In the genomic region with DNA sequence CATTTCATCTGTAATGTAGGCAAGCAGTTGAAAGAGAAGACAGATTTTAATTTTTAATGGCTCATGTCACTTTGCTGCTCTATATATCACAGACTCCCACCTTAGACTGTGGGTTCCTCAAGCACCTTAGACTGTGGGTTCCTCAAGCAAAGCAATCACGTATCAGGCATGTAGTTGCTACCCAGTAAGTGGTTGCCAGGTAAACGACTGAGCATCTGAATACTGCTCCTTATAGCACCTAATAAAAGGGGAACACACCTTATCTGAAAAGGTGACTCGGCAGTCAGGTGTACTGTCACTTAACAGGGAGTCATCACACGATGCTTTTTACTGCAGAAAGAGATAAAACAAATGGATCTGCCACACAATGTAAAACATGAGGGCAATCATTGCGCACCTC, we compare ENCODE assay signal across 19 cellular contexts.
DNase-seq lines count a peak whose midpoint lies in the region; ATAC-seq, FAIRE-seq and TF ChIP-seq lines count a peak whose summit lies in the region.
"Had no signal": no experiment of that assay in that cellular context is flagged by ENCODE, and none has a peak within 500 bp of the region (broad histone marks: within the 10 kb centered on the region; RNA-seq: fewer than 3 reads in every experiment).

No MANE protein-coding gene starts in this region.

- dilution Hi-C loops in mammary epithelial cell (cut with HindIII; ENCODE audit: low sequenced_read_pairs): no loop called here

- BruUV-seq in mammary epithelial cell (replicated peaks; lab: Mats Ljungman, UMichigan): no TSS peak
- BruUV-seq in MCF 10A (replicated peaks; lab: Mats Ljungman, UMichigan): no TSS peak
- BruUV-seq in K562 (replicated peaks; lab: Mats Ljungman, UMichigan): no TSS peak

- H2AFZ ChIP-seq in mammary epithelial cell (ENCODE audit: low read depth, low read length) (peak overlapping the region; percentile 74), K562 (ENCODE audit: low read depth, low read length) (no peak overlapping the region)
- H2AFZ ChIP-seq: GM23248 had no signal

- WGBS in mammary epithelial cell (ENCODE audit: low coverage, missing lambda C conversion rate): 78% methylated on average over 5 of the region's 5 CpGs
- WGBS in K562 (ENCODE audit: insufficient coverage, low coverage, missing lambda C conversion rate): 19% methylated on average over 5 of the region's 5 CpGs

- H4K20me1 ChIP-seq in mammary epithelial cell (ENCODE audit: insufficient read depth, low read length) (no peaks in the 10 kb centered on the region), K562 (replicated peaks; ENCODE audit: control insufficient read depth, insufficient read depth, low read length) (no peaks in the 10 kb centered on the region)

- H3K4me3 ChIP-seq in mammary epithelial cell (replicated peaks in 1 of 3; ENCODE audit: insufficient read depth in 1 of 3, low read depth in 2 of 3, low read length in 3 of 3) (no peak overlapping the region), K562 (no peak overlapping the region)
- H3K4me3 ChIP-seq: GM23248 had no signal

- H3K27ac ChIP-seq in mammary epithelial cell (ENCODE audit: insufficient read depth, low read depth, low read length) (no peak overlapping the region), K562 (ENCODE audit: extremely low read depth, low read depth, low read length) (no peak overlapping the region)
- H3K27ac ChIP-seq: GM23248 had no signal

- no peak for TF ChIP-seq EP300 in K562 (IDR thresholded peaks at IDR 0.05; ENCODE audit: low read length)

- H3K79me2 ChIP-seq in mammary epithelial cell (ENCODE audit: insufficient read depth, low read length): no peaks in the 10 kb centered on the region
- no peaks in the 10 kb centered on the region for H3K79me2 ChIP-seq in K562 (ENCODE audit: control insufficient read depth, insufficient read depth, low read length)

- H3K4me1 ChIP-seq in mammary epithelial cell (ENCODE audit: insufficient read depth, low read length): peaks cover 19% of the 10 kb centered on the region
- H3K4me1 ChIP-seq in K562 (replicated peaks in 1 of 2; ENCODE audit: control insufficient read depth in 2 of 2, insufficient read depth in 2 of 2, low read length in 2 of 2): peaks cover 4 to 15% of the 10 kb centered on the region in 2 experiments; a peak in 3 of 5 replicates

- POLR2A ChIA-PET in MCF 10A (lab: Yijun Ruan, JAX): no interaction called here
- POLR2A ChIA-PET in K562 (lab: Yijun Ruan, JAX): no interaction called here

- no peak overlapping the region for H3K9ac ChIP-seq in mammary epithelial cell (ENCODE audit: insufficient read depth, low read length)
- no peak overlapping the region for H3K9ac ChIP-seq in K562 (ENCODE audit: insufficient read depth in 1 of 2, low read depth in 2 of 2, low read length in 2 of 2)
- H3K9ac ChIP-seq: GM23248 had no signal

- intact Hi-C loops in mammary epithelial cell (cut with micrococcal nuclease) (no loop called here), MCF 10A (cut with micrococcal nuclease) (no loop called here), K562 (cut with micrococcal nuclease) (no loop called here)

- no peak for TF ChIP-seq POLR2A in K562 (conservative IDR thresholded peaks at IDR 0.05)

- no peak for FAIRE-seq in K562 (lab: Jason Lieb, UNC)
- FAIRE-seq: G401.6, GM12892 had no signal

- H3K4me2 ChIP-seq in mammary epithelial cell (ENCODE audit: insufficient read depth, low read depth, low read length) (no peak overlapping the region), K562 (ENCODE audit: insufficient read depth, low read length) (no peak overlapping the region)

- CTCF ChIA-PET in mammary epithelial cell (lab: Charles Lee; ENCODE audit: low non-redundant PET) (no interaction called here), MCF 10A (lab: Yijun Ruan, JAX) (interaction anchor here (1.0 to 2.9 kb wide), 3 partner anchors 22 to 242 kb away, joined by 3 to 25 read pairs (median 7); no protein-coding TSS in a partner anchor), K562 (lab: Yijun Ruan, JAX; ENCODE audit: low intra/inter-chr PET ratio) (no interaction called here)

- no peak for ATAC-seq in K562
- peak; percentile 34 for ATAC-seq in memory B cell (ENCODE audit: low read depth)
- ATAC-seq in GM21717 (IDR thresholded peaks at IDR 0.05; ENCODE audit: unreplicated experiment): no peak
- ATAC-seq: CD8-positive, alpha-beta T cell; HCT116 had no signal

- no peaks in the 10 kb centered on the region for H3K36me3 Mint-ChIP-seq in MCF 10A (ENCODE audit: insufficient read depth, unreplicated experiment)
- H3K36me3 Mint-ChIP-seq in memory B cell: no peaks in the 10 kb centered on the region
- H3K36me3 Mint-ChIP-seq in activated T-cell treated with anti-CD3 and anti-CD28 coated beads, Interleukin-2, amount 50 U/mL, for 24 hours (ENCODE audit: low read depth): no peaks in the 10 kb centered on the region
- H3K36me3 Mint-ChIP-seq: CD4-positive, CD25-positive, alpha-beta regulatory T cell; CD8-positive, alpha-beta T cell had no signal

- no peaks in the 10 kb centered on the region for H3K9me3 ChIP-seq in mammary epithelial cell (replicated peaks; ENCODE audit: insufficient read depth, low read length)
- H3K9me3 ChIP-seq in K562 (replicated peaks; ENCODE audit: control insufficient read depth, insufficient read depth, low read depth, low read length): no peaks in the 10 kb centered on the region
- H3K9me3 ChIP-seq: Caco-2 had no signal

- H3K27me3 ChIP-seq in mammary epithelial cell (ENCODE audit: insufficient read depth, low read length) (no peaks in the 10 kb centered on the region), K562 (ENCODE audit: control insufficient read depth in 2 of 2, insufficient read depth in 2 of 2, low read length in 2 of 2) (no peaks in the 10 kb centered on the region; a peak in 1 of 5 replicates)

- TF ChIP-seq CTCF in mammary epithelial cell (conservative IDR thresholded peaks at IDR 0.05 in 1 of 2, IDR thresholded peaks at IDR 0.05 in 1 of 2; ENCODE audit: extremely low read depth in 1 of 2, insufficient read depth in 1 of 2, low read depth in 1 of 2, low read length in 2 of 2): no peak
- TF ChIP-seq CTCF in MCF 10A (IDR thresholded peaks at IDR 0.05; ENCODE audit: unreplicated experiment): no peak
- no peak for TF ChIP-seq CTCF in K562 (IDR thresholded peaks at IDR 0.05 in 2 of 3, conservative IDR thresholded peaks at IDR 0.05 in 1 of 3; ENCODE audit: insufficient read depth in 2 of 3, low read depth in 1 of 3, low read length in 3 of 3)

- H3K36me3 ChIP-seq in mammary epithelial cell (ENCODE audit: insufficient read depth, low read length): no peaks in the 10 kb centered on the region
- no peaks in the 10 kb centered on the region for H3K36me3 ChIP-seq in K562 (ENCODE audit: control insufficient read depth, insufficient read depth, low read length)

- H3K4me1 Mint-ChIP-seq in MCF 10A (ENCODE audit: insufficient read depth, unreplicated experiment) (peaks cover 23% of the 10 kb centered on the region), memory B cell (peaks cover 3% of the 10 kb centered on the region)
- no peaks in the 10 kb centered on the region for H3K4me1 Mint-ChIP-seq in activated T-cell treated with anti-CD3 and anti-CD28 coated beads, Interleukin-2, amount 50 U/mL, for 24 hours (ENCODE audit: low read depth)
- H3K4me1 Mint-ChIP-seq: CD4-positive, CD25-positive, alpha-beta regulatory T cell had no signal

- no peak for TF ChIP-seq RAD21 in K562 (CRISPR knock-in tag; conservative IDR thresholded peaks at IDR 0.05 in 1 of 2, IDR thresholded peaks at IDR 0.05 in 1 of 2)

- H3K9me3 Mint-ChIP-seq in MCF 10A (ENCODE audit: unreplicated experiment) (no peaks in the 10 kb centered on the region), memory B cell (no peaks in the 10 kb centered on the region)
- no peaks in the 10 kb centered on the region for H3K9me3 Mint-ChIP-seq in activated T-cell treated with anti-CD3 and anti-CD28 coated beads, Interleukin-2, amount 50 U/mL, for 24 hours
- H3K9me3 Mint-ChIP-seq: CD8-positive, alpha-beta T cell; H9 had no signal

- in situ Hi-C loops in mammary epithelial cell (cut with MboI; ENCODE audit: low sequenced_read_pairs in 2 of 2) (no loop called here), K562 (cut with MboI) (no loop called here)

- H3K27me3 Mint-ChIP-seq in MCF 10A (ENCODE audit: insufficient read depth, unreplicated experiment) (no peaks in the 10 kb centered on the region), memory B cell (peaks cover 4% of the 10 kb centered on the region)
- H3K27me3 Mint-ChIP-seq in activated T-cell treated with anti-CD3 and anti-CD28 coated beads, Interleukin-2, amount 50 U/mL, for 24 hours: peaks cover 8% of the 10 kb centered on the region

- no peak overlapping the region for H3K4me3 Mint-ChIP-seq in MCF 10A (ENCODE audit: unreplicated experiment)
- H3K4me3 Mint-ChIP-seq in memory B cell: no peak overlapping the region
- H3K4me3 Mint-ChIP-seq in activated T-cell treated with anti-CD3 and anti-CD28 coated beads, Interleukin-2, amount 50 U/mL, for 24 hours: no peak overlapping the region
- H3K4me3 Mint-ChIP-seq: CD4-positive, CD25-positive, alpha-beta regulatory T cell; CD8-positive, alpha-beta T cell; H9 had no signal

- H3K9me1 ChIP-seq in K562 (ENCODE audit: control insufficient read depth, insufficient read depth, low read length): no peaks in the 10 kb centered on the region

- DNase-seq in mammary epithelial cell (no peak), MCF 10A (ENCODE audit: unreplicated experiment) (no peak), K562 (ENCODE audit: extremely low read depth in 1 of 4, low spot score in 3 of 4) (no peak), memory B cell (ENCODE audit: low spot score in 2 of 2) (no peak), dedifferentiated amniotic fluid mesenchymal stem cell (ENCODE audit: extremely low spot score) (no peak)
- DNase-seq in activated T-cell treated with anti-CD3 and anti-CD28 coated beads, Interleukin-2, amount 50 U/mL, for 24 hours: no peak
- DNase-seq: 8988T; C1 segment of cervical spinal cord; Caco-2; CD4-positive, CD25-positive, alpha-beta regulatory T cell; CD8-positive, alpha-beta T cell; DMS153; DND-41; GM23248; H9 had no signal

- H3K27ac Mint-ChIP-seq in MCF 10A (ENCODE audit: low read depth, unreplicated experiment) (no peak overlapping the region), memory B cell (no peak overlapping the region)
- no peak overlapping the region for H3K27ac Mint-ChIP-seq in activated T-cell treated with anti-CD3 and anti-CD28 coated beads, Interleukin-2, amount 50 U/mL, for 24 hours
- H3K27ac Mint-ChIP-seq: CD4-positive, CD25-positive, alpha-beta regulatory T cell; CD8-positive, alpha-beta T cell; H9 had no signal

TF ChIP-seq in K562, 482 proteins besides CTCF, POLR2A, EP300 and RAD21:
- no peak for TF ChIP-seq CCNT2 (IDR thresholded peaks at IDR 0.05; ENCODE audit: borderline replicate concordance, extremely low read depth, insufficient read length, low read depth, low read length)
- TF ChIP-seq SPI1 (IDR thresholded peaks at IDR 0.05; ENCODE audit: borderline replicate concordance, low read depth, low read length): 0 out of 2 replicates have a peak, but pooled peaks have one; percentile 9
